10 cellular contexts compared by ENCODE assay signal in the genomic region with DNA sequence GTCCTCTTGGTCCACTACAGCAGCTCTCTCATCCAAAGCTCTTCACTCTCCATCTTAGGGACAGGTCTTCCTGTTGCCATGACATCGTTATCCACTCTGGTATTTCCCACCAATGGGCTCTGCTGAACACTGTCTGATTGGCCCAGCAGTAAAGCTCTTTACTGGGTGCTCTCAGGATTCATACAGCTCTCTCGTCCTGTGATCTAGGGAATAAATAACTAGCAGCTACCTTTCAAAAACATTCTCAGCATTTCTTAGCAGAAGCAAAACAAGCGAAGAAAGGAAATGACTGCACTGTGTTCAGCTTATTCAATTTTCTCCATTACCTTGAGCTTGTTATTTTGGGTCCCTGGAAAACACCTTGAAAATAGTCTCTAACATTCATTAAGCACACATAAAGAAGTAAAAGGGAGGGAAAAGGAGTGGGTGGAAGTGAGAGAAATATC.
DNase-seq lines count a peak whose midpoint lies in the region; ATAC-seq and TF ChIP-seq lines count a peak whose summit lies in the region.
"Had no signal": no experiment of that assay in that cellular context is flagged by ENCODE, and none has a peak within 500 bp of the region (broad histone marks: within the 10 kb centered on the region; RNA-seq: fewer than 3 reads in every experiment).

No MANE protein-coding gene starts in this region.

- peaks cover 50% of the 10 kb centered on the region for H3K36me3 ChIP-seq in CD4-positive, alpha-beta memory T cell (ENCODE audit: insufficient read depth, low read length)
- H3K36me3 ChIP-seq in OCI-LY1 (ENCODE audit: insufficient read depth, low read length), result peaks cover 76% of the 10 kb centered on the region

- H3F3A ChIP-seq in OCI-LY1 (ENCODE audit: insufficient read depth, low read length), result peaks cover 4% of the 10 kb centered on the region; the same call in 1 of the 2 replicates

- no peaks in the 10 kb centered on the region for H3K9me2 ChIP-seq in OCI-LY1 (ENCODE audit: low read depth, low read length)

- no peaks in the 10 kb centered on the region for H3K27me3 ChIP-seq in CD4-positive, alpha-beta memory T cell (ENCODE audit: insufficient read depth, low read length)
- no peaks in the 10 kb centered on the region for H3K27me3 ChIP-seq in OCI-LY1 (ENCODE audit: insufficient read depth, low read length)

- H3K9me3 ChIP-seq in CD4-positive, alpha-beta memory T cell (ENCODE audit: control insufficient read depth in 1 of 2, low read length in 2 of 2), result no peaks in the 10 kb centered on the region
- no peaks in the 10 kb centered on the region for H3K9me3 ChIP-seq in OCI-LY1 (ENCODE audit: low read length)

- TF ChIP-seq CTCF in OCI-LY1 (IDR thresholded peaks at IDR 0.05; ENCODE audit: low read length), result no peak

- H3K27ac ChIP-seq in CD4-positive, alpha-beta memory T cell (ENCODE audit: low read depth, low read length), result peak overlapping the region; percentile 42
- H3K27ac ChIP-seq in OCI-LY1 (ENCODE audit: low read depth, low read length, poor library complexity, severe bottlenecking), result peak overlapping the region; percentile 48

- DNase-seq in CD4-positive, alpha-beta memory T cell, result no peak
- DNase-seq in kidney tubule cell (ENCODE audit: low spot score) (peak; percentile 76), SIG-M5 treated with dmso at 0.1 percent for 504 hours (lab: John Stamatoyannopoulos, UW; ENCODE audit: unreplicated experiment) (no peak), GF-D8 (lab: John Stamatoyannopoulos, UW) (no peak)
- DNase-seq: DMS79 had no signal

- peak overlapping the region; percentile 62 to 94 (median 88) for H3K27ac Mint-ChIP-seq in CD4-positive, alpha-beta memory T cell

- ATAC-seq in GM21447 (IDR thresholded peaks at IDR 0.05; ENCODE audit: unreplicated experiment) (peak; percentile 24), GM21528 (IDR thresholded peaks at IDR 0.05; ENCODE audit: low FRiP score, unreplicated experiment) (no peak), GM21367 (IDR thresholded peaks at IDR 0.05; ENCODE audit: unreplicated experiment) (no peak)

- H2AFZ ChIP-seq in OCI-LY1 (ENCODE audit: low read length), result no peak overlapping the region

- H3K4me2 ChIP-seq in OCI-LY1 (ENCODE audit: low read length), result no peak overlapping the region

- H3K9me3 Mint-ChIP-seq in CD4-positive, alpha-beta memory T cell, result peaks cover 0 to 2% (median 0%) of the 10 kb centered on the region in 8 donors
- H3K9me3 Mint-ChIP-seq: brain had no signal

- intact Hi-C loops in CD4-positive, alpha-beta memory T cell (cut with micrococcal nuclease), result loop anchor here (5.0 kb wide), 1 partner anchor 77 kb away; no protein-coding TSS in a partner anchor

- peak overlapping the region in 7 of 8 donors; percentile 0 to 75 (median 26) for H3K4me3 Mint-ChIP-seq in CD4-positive, alpha-beta memory T cell
- H3K4me3 Mint-ChIP-seq: brain had no signal

- H3K4me1 ChIP-seq in CD4-positive, alpha-beta memory T cell (ENCODE audit: insufficient read depth, low read length), result peaks cover 96% of the 10 kb centered on the region
- peaks cover 51% of the 10 kb centered on the region for H3K4me1 ChIP-seq in OCI-LY1 (ENCODE audit: insufficient read depth, low read length, severe bottlenecking)

- peak overlapping the region in 1 of 2 donors; percentile 3 for H3K4me3 ChIP-seq in CD4-positive, alpha-beta memory T cell (ENCODE audit: low read length in 2 of 2)
- H3K4me3 ChIP-seq in OCI-LY1 (ENCODE audit: low read depth, low read length, poor library complexity, severe bottlenecking), result no peak overlapping the region

- H3K79me2 ChIP-seq in OCI-LY1 (ENCODE audit: insufficient read depth, low read length), result no peaks in the 10 kb centered on the region

- H4K20me1 ChIP-seq in OCI-LY1 (ENCODE audit: insufficient read depth, low read length), result no peaks in the 10 kb centered on the region

- H3K36me3 Mint-ChIP-seq in CD4-positive, alpha-beta memory T cell, result peaks cover 70 to 82% of the 10 kb centered on the region in 2 donors

- CTCF ChIA-PET in CD4-positive, alpha-beta memory T cell (lab: Charles Lee; ENCODE audit: partially characterized antibody), result interaction anchor here (0.9 to 7.8 kb wide), 6 partner anchors 9 to 127 kb away, joined by 3 to 48 read pairs (median 9); no protein-coding TSS in a partner anchor

- H3K4me1 Mint-ChIP-seq in CD4-positive, alpha-beta memory T cell, result peaks cover 69 to 97% (median 82%) of the 10 kb centered on the region in 4 donors

- POLR2A ChIA-PET in CD4-positive, alpha-beta memory T cell (lab: Charles Lee; ENCODE audit: partially characterized antibody), result interaction anchor here (1.0 to 16.4 kb wide), 9 partner anchors 8 to 95 kb away, joined by 3 to 216 read pairs (median 5); no protein-coding TSS in a partner anchor

- H3K9ac ChIP-seq in OCI-LY1 (ENCODE audit: low read length), result no peak overlapping the region

- no peaks in the 10 kb centered on the region for H3K27me3 Mint-ChIP-seq in CD4-positive, alpha-beta memory T cell
- H3K27me3 Mint-ChIP-seq: brain had no signal
